9 cellular contexts compared by ENCODE assay signal in the genomic region with DNA sequence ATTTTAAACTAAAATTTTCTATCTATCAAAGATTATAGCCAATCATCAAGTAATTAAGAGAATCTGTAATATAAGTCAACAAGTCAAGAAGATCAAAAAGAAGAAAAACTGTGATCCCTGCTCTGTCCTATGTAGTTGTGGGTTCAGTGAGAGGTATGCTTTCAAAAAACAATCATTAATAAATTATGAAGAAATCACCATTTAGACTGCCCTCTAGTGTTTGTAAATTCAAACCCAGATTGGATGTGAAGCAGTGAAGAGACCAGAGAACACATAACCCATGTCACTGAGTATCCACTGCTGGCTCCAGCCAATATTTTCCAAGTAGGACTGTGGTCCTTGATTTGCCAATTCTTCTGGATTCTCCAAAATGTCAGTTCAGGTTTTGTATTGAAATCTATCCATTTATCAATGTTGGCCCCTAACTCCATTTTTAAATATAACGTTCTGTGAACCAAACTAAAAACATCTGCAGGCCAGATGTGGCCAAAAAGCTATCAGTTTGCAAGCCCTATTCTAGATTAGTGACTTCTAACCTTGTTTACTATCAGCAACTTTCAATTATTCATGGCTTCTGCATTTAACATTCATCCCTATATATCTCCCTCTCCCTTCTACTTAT.
DNase-seq lines count a peak whose midpoint lies in the region; ATAC-seq and TF ChIP-seq lines count a peak whose summit lies in the region.
"Had no signal": no experiment of that assay in that cellular context is flagged by ENCODE, and none has a peak within 500 bp of the region (broad histone marks: within the 10 kb centered on the region; RNA-seq: fewer than 3 reads in every experiment).

No MANE protein-coding gene starts in this region.

- peak in 3 of 4 experiments; percentile 28 to 56 (median 39) for TF ChIP-seq CTCF in gastroesophageal sphincter (IDR thresholded peaks at IDR 0.05)
- peak in 4 of 6 experiments; percentile 25 to 54 (median 52) for TF ChIP-seq CTCF in thyroid gland (IDR thresholded peaks at IDR 0.05)

- H3K9me3 ChIP-seq in gastroesophageal sphincter: peaks cover 0 to 3% (median 0%) of the 10 kb centered on the region in 3 donors
- H3K9me3 ChIP-seq in thyroid gland: no peaks in the 10 kb centered on the region
- H3K9me3 ChIP-seq: SJCRH30 had no signal

- intact Hi-C loops in thyroid gland (cut with DNase I): no loop called here

- H3K27me3 ChIP-seq in gastroesophageal sphincter (no peaks in the 10 kb centered on the region), thyroid gland (no peaks in the 10 kb centered on the region)
- H3K27me3 ChIP-seq: SJCRH30 had no signal

- 0 to 11% methylated on average over 1 of the region's 1 CpG for WGBS in gastroesophageal sphincter (ENCODE audit: low coverage in 1 of 2), 2 donors
- WGBS in thyroid gland, 2 donors: 0 to 46% methylated on average over 1 of the region's 1 CpG

- no peak for TF ChIP-seq POLR2A in gastroesophageal sphincter (IDR thresholded peaks at IDR 0.05)
- no peak for TF ChIP-seq POLR2A in thyroid gland (IDR thresholded peaks at IDR 0.05)

- no peak for ATAC-seq in gastroesophageal sphincter
- ATAC-seq in HG03469 (IDR thresholded peaks at IDR 0.05; ENCODE audit: unreplicated experiment): no peak
- ATAC-seq in GM21786 (IDR thresholded peaks at IDR 0.05; ENCODE audit: unreplicated experiment): no peak

- H3K27ac ChIP-seq in gastroesophageal sphincter (no peak overlapping the region), thyroid gland (no peak overlapping the region)
- H3K27ac ChIP-seq: SJCRH30 had no signal

- H3K4me1 ChIP-seq in gastroesophageal sphincter (no peaks in the 10 kb centered on the region), thyroid gland (no peaks in the 10 kb centered on the region)
- H3K4me1 ChIP-seq: SJCRH30 had no signal

- no peak overlapping the region for H3K4me3 ChIP-seq in gastroesophageal sphincter
- H3K4me3 ChIP-seq in thyroid gland (replicated peaks in 1 of 3): no peak overlapping the region
- H3K4me3 ChIP-seq: SJCRH30 had no signal

- no peak for TF ChIP-seq EP300 in gastroesophageal sphincter (IDR thresholded peaks at IDR 0.05)

- H3K36me3 ChIP-seq in gastroesophageal sphincter (no peaks in the 10 kb centered on the region), thyroid gland (no peaks in the 10 kb centered on the region)
- H3K36me3 ChIP-seq: SJCRH30 had no signal

- peak; percentile 6 for DNase-seq in SKM-1 treated with dmso at 0.1 percent for 144 hours (lab: John Stamatoyannopoulos, UW; ENCODE audit: unreplicated experiment)
- no peak for DNase-seq in SKM-1 (lab: John Stamatoyannopoulos, UW; ENCODE audit: unreplicated experiment)
- peak; percentile 48 for DNase-seq in RKO (ENCODE audit: low spot score)
- no peak for DNase-seq in thyroid gland
- no peak for DNase-seq in NCI-H748 (lab: John Stamatoyannopoulos, UW; ENCODE audit: unreplicated experiment)

Comparison
In these comparisons a context has a peak if more than half of its experiments do, and no peak if none do; other contexts are left out.
1. DNase-seq: peak in SKM-1 treated with dmso at 0.1 percent for 144 hours (single experiment) and RKO (single experiment); none in SKM-1 (single experiment), thyroid gland (0 of 2) and NCI-H748 (single experiment).